Comparison of ENCODE assay signal across 1 cellular context in genomic region chr2:237157551-237158102, GRCh38.
TF ChIP-seq lines count a peak whose summit lies in the region.

No MANE protein-coding gene starts in this region.

TF ChIP-seq in SK-N-SH, 30 proteins besides CTCF, POLR2A, EP300 and RAD21:
- no peak for TF ChIP-seq RXRA (IDR thresholded peaks at IDR 0.05; ENCODE audit: borderline replicate concordance, low read depth)
- TF ChIP-seq NFIC (IDR thresholded peaks at IDR 0.05; ENCODE audit: borderline replicate concordance): no peak
- no peak for TF ChIP-seq MXI1 (IDR thresholded peaks at IDR 0.05; ENCODE audit: low read depth, low read length)
- no peak for TF ChIP-seq REST (IDR thresholded peaks at IDR 0.05; ENCODE audit: low read depth, low read length)
- TF ChIP-seq YY1 (IDR thresholded peaks at IDR 0.05; ENCODE audit: low read depth): no peak
- no peak for TF ChIP-seq MAX (IDR thresholded peaks at IDR 0.05; ENCODE audit: low read depth)
- no peak for TF ChIP-seq TAF1 (IDR thresholded peaks at IDR 0.05; ENCODE audit: borderline replicate concordance, low read depth, low read length)
- TF ChIP-seq EZH2phosphoT487 (IDR thresholded peaks at IDR 0.05; ENCODE audit: borderline replicate concordance, low read depth): no peak
- no peak for TF ChIP-seq PBX3 (IDR thresholded peaks at IDR 0.05)
- no peak for TF ChIP-seq NRF1 (IDR thresholded peaks at IDR 0.05; ENCODE audit: low read depth, low read length)
- no peak for TF ChIP-seq ELF1 (IDR thresholded peaks at IDR 0.05)
- TF ChIP-seq RCOR1 (IDR thresholded peaks at IDR 0.05; ENCODE audit: low read length): no peak
- no peak for TF ChIP-seq TEAD4 (IDR thresholded peaks at IDR 0.05; ENCODE audit: borderline replicate concordance, insufficient read depth)
- TF ChIP-seq JUND (IDR thresholded peaks at IDR 0.05): no peak
- no peak for TF ChIP-seq USF2 (IDR thresholded peaks at IDR 0.05; ENCODE audit: borderline replicate concordance, low read depth, low read length)
- no peak for TF ChIP-seq POLR2AphosphoS5 (IDR thresholded peaks at IDR 0.05; ENCODE audit: low read depth, low read length)
- TF ChIP-seq FOSL2 (IDR thresholded peaks at IDR 0.05; ENCODE audit: borderline replicate concordance, low read depth): no peak
TF ChIP-seq in SK-N-SH: peak in this region for 0.
